In the genomic region with DNA sequence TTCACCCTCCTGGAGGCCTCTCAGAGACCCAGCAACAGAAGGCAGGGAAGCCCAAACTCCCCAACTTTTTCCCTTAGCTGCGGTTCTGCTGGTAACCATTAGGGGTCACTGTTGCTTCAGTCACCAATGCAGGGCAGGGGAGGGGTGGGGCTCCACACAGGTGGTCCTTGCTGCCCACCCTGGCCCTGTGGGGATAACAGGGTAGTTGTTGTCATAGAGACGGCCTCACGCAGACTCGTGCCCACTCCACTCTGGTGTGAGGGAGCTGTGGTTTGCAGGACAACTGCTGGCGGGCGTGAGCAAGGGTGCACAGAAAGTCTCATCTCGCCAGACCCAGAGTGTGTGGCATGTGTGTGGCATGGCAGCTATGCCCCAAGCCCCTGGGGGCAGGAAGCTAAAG, we compare ENCODE assay signal across 8 cellular contexts. TPM values are rescaled to one million over a fixed set of nuclear protein-coding genes. Genes with fewer than 3 reads are reported as not detected.
DNase-seq lines count a peak whose midpoint lies in the region; ATAC-seq and TF ChIP-seq lines count a peak whose summit lies in the region.
"Had no signal": no experiment of that assay in that cellular context is flagged by ENCODE, and none has a peak within 500 bp of the region (broad histone marks: within the 10 kb centered on the region; RNA-seq: fewer than 3 reads in every experiment).

No MANE protein-coding gene starts in this region.

- DNase-seq in GM12864 (ENCODE audit: low read depth) (no peak), NCI-H1092 treated with DMSO at 0.1 percent for 48 hours (lab: John Stamatoyannopoulos, UW) (peak; percentile 47), foreskin fibroblast (peak in 1 of 2 donors; percentile 48), gastrocnemius medialis (no peak), NCI-H524 treated with DMSO at 0.1 percent for 48 hours (lab: John Stamatoyannopoulos, UW) (no peak), pons (ENCODE audit: low spot score) (no peak)
- DNase-seq in activated T-cell treated with anti-CD3 and anti-CD28 coated beads, Interleukin-2, amount 50 U/mL, for 4 hours = peak; percentile 38

- no peaks in the 10 kb centered on the region for H3K4me1 ChIP-seq in gastrocnemius medialis

- intact Hi-C loops in gastrocnemius medialis (cut with DNase I; ENCODE audit: low total_unique reads) = loop anchor here (1.0 to 5.0 kb wide), 2 partner anchors 21 to 53 kb away; a partner anchor contains a TSS

- no peaks in the 10 kb centered on the region for H3K9me3 ChIP-seq in gastrocnemius medialis

- peaks cover 46% of the 10 kb centered on the region for H3K27me3 Mint-ChIP-seq in activated T-cell treated with anti-CD3 and anti-CD28 coated beads, Interleukin-2, amount 50 U/mL, for 4 hours (ENCODE audit: low read depth)

- H3K9me3 Mint-ChIP-seq in activated T-cell treated with anti-CD3 and anti-CD28 coated beads, Interleukin-2, amount 50 U/mL, for 4 hours = no peaks in the 10 kb centered on the region

- no peak overlapping the region for H3K4me3 Mint-ChIP-seq in activated T-cell treated with anti-CD3 and anti-CD28 coated beads, Interleukin-2, amount 50 U/mL, for 4 hours

- no peak for TF ChIP-seq POLR2A in gastrocnemius medialis (IDR thresholded peaks at IDR 0.05)

- H3K36me3 Mint-ChIP-seq in activated T-cell treated with anti-CD3 and anti-CD28 coated beads, Interleukin-2, amount 50 U/mL, for 4 hours (ENCODE audit: insufficient read depth) = no peaks in the 10 kb centered on the region

- H3K4me3 ChIP-seq in GM12864 (ENCODE audit: low read depth, low read length) (no peak overlapping the region), foreskin fibroblast (ENCODE audit: low read depth in 1 of 2, low read length in 2 of 2) (no peak overlapping the region), gastrocnemius medialis (no peak overlapping the region)

- H3K4me1 Mint-ChIP-seq in activated T-cell treated with anti-CD3 and anti-CD28 coated beads, Interleukin-2, amount 50 U/mL, for 4 hours (ENCODE audit: low read depth) = peaks cover 17% of the 10 kb centered on the region

- H3K36me3 ChIP-seq in gastrocnemius medialis = no peaks in the 10 kb centered on the region

- TF ChIP-seq CTCF in GM12864 (IDR thresholded peaks at IDR 0.05; ENCODE audit: low read depth, low read length, missing control alignments) = peak; percentile 92
- peak; percentile 94 for TF ChIP-seq CTCF in foreskin fibroblast (IDR thresholded peaks at IDR 0.05; ENCODE audit: low read depth, low read length)
- TF ChIP-seq CTCF in gastrocnemius medialis (IDR thresholded peaks at IDR 0.05 in 4 of 5, conservative IDR thresholded peaks at IDR 0.05 in 1 of 5) = peak; percentile 67 to 91 (median 85)

- no peak overlapping the region for H3K27ac ChIP-seq in gastrocnemius medialis

- peak; percentile 44 to 50 for ATAC-seq in activated T-cell treated with anti-CD3 and anti-CD28 coated beads, Interleukin-2, amount 50 U/mL, for 4 hours
- peak in 1 of 2 donors; percentile 55 for ATAC-seq in gastrocnemius medialis

- H3K27me3 ChIP-seq in gastrocnemius medialis = peaks cover 2 to 21% (median 8%) of the 10 kb centered on the region in 3 donors

- in situ Hi-C loops in gastrocnemius medialis (cut with MboI; ENCODE audit: low sequenced_read_pairs in 4 of 4) = no loop called here

RNA-seq across cellular contexts. Expression of a gene that starts 19.9 kb away (rescaled TPM):
- total RNA-seq in activated T-cell treated with anti-CD3 and anti-CD28 coated beads, Interleukin-2, amount 50 U/mL, for 4 hours = under 1 TPM in 1 of 3 donors, not detected in 2; 0.11 TPM
- not detected for total RNA-seq in gastrocnemius medialis

RNA-seq across cellular contexts. Expression of a gene that starts 21.7 kb away (rescaled TPM):
- 1 to 10 TPM in 2 of 3 donors, under 1 TPM in 1; 0.55 to 2.4 (median 1.8) TPM for total RNA-seq in activated T-cell treated with anti-CD3 and anti-CD28 coated beads, Interleukin-2, amount 50 U/mL, for 4 hours
- under 1 TPM in 2 of 4 donors, not detected in 2; 0.13 to 0.22 TPM for total RNA-seq in gastrocnemius medialis

RNA-seq across cellular contexts. Expression of a gene that starts 22.3 kb away (rescaled TPM):
- 100 to 1,000 TPM; 200 to 245 (median 214) TPM for total RNA-seq in activated T-cell treated with anti-CD3 and anti-CD28 coated beads, Interleukin-2, amount 50 U/mL, for 4 hours
- total RNA-seq in gastrocnemius medialis = 1 to 10 TPM in 1 of 4 donors, under 1 TPM in 1, not detected in 2; 0.82 to 1.1 TPM
- total RNA-seq: urinary bladder had no signal

RNA-seq across cellular contexts. Expression of a gene that starts 54.5 kb away (rescaled TPM):
- total RNA-seq in activated T-cell treated with anti-CD3 and anti-CD28 coated beads, Interleukin-2, amount 50 U/mL, for 4 hours = under 1 TPM in 1 of 3 donors, not detected in 2; 0.05 TPM
- 10 to 100 TPM in 1 of 4 donors, 1 to 10 TPM in 3; 4.3 to 11.2 (median 6.0) TPM for total RNA-seq in gastrocnemius medialis

Comparison
In these comparisons a context has a peak if more than half of its experiments do, and no peak if none do; other contexts are left out.
1. DNase-seq: peak in NCI-H1092 treated with DMSO at 0.1 percent for 48 hours (single experiment) and activated T-cell treated with anti-CD3 and anti-CD28 coated beads, Interleukin-2, amount 50 U/mL, for 4 hours (single experiment); none in GM12864 (single experiment), gastrocnemius medialis (0 of 2), NCI-H524 treated with DMSO at 0.1 percent for 48 hours (single experiment) and pons (single experiment).
2. RNA of a gene that starts 22.3 kb away (total RNA-seq): 200 to 245 TPM in activated T-cell treated with anti-CD3 and anti-CD28 coated beads, Interleukin-2, amount 50 U/mL, for 4 hours; 0.82 to 1.1 TPM in gastrocnemius medialis; every median in the first group is over 10 times any median in the second.
3. Peak in every context shown above with its lines, with median percentiles within 50 percentile points of each other: CTCF ChIP-seq.